In the genomic region with DNA sequence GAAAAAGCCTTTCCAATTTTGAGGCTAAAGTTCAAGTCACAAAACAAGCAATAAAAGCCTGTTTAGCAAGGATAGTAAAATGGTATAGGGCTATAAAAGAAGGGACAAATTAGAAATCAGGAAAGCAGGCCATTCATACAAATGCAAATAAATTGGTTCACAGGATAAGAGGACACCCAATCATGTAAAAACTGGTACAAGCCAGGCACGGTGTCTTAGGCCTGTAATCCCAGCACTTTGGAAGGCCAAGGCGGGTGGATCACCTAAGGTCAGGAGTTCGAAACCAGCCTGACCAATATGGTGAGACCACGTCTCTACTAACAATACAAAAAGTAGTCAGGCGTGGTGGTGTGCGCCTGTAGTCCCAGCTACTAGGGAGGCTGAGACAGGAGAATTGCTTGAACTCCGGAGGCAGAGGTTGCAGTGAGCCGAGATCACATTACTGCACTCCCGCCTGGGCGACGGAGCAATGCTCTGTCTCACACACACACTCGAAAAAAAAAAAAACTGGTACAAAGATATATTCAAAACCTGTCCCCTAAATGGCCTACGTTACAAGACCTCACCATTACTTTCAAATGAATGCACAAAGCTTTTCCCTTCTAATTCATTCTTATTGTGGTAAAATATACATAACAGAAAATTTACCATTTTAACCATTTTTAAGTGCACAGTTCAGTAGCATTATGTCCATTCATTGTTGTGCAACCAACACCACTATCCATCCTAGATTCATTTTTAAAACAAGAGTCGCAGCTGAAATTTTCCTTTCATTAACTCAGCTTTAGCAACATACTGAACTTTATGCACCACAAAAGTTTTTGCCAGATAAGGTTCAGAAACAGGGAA, we compare ENCODE assay signal across 2 cellular contexts.
TF ChIP-seq lines count a peak whose summit lies in the region.

No MANE protein-coding gene starts in this region.

TF ChIP-seq in SK-N-SH, 30 proteins besides CTCF, POLR2A, EP300 and RAD21 (continued from another document):
- TF ChIP-seq CHD2 (IDR thresholded peaks at IDR 0.05; ENCODE audit: low read length, partially characterized antibody) = no peak
- TF ChIP-seq, protein P1, sequence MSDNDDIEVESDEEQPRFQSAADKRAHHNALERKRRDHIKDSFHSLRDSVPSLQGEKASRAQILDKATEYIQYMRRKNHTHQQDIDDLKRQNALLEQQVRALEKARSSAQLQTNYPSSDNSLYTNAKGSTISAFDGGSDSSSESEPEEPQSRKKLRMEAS (IDR thresholded peaks at IDR 0.05; ENCODE audit: low read depth) = no peak
- no peak for TF ChIP-seq TEAD4 (IDR thresholded peaks at IDR 0.05; ENCODE audit: borderline replicate concordance, insufficient read depth)
- TF ChIP-seq FOSL2 (IDR thresholded peaks at IDR 0.05; ENCODE audit: borderline replicate concordance, low read depth) = no peak

TF ChIP-seq in SK-N-SH treated with all-trans-retinoic acid at 6 μM for 48 hours, 23 proteins besides CTCF, POLR2A, EP300 and RAD21 (continued from another document):
- TF ChIP-seq, protein P2, sequence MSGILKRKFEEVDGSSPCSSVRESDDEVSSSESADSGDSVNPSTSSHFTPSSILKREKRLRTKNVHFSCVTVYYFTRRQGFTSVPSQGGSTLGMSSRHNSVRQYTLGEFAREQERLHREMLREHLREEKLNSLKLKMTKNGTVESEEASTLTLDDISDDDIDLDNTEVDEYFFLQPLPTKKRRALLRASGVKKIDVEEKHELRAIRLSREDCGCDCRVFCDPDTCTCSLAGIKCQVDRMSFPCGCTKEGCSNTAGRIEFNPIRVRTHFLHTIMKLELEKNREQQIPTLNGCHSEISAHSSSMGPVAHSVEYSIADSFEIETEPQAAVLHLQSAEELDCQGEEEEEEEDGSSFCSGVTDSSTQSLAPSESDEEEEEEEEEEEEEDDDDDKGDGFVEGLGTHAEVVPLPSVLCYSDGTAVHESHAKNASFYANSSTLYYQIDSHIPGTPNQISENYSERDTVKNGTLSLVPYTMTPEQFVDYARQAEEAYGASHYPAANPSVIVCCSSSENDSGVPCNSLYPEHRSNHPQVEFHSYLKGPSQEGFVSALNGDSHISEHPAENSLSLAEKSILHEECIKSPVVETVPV (CRISPR knock-in tag; IDR thresholded peaks at IDR 0.05) = no peak
- TF ChIP-seq CSDC2 (CRISPR knock-in tag; IDR thresholded peaks at IDR 0.05) = no peak
